Comparison of ENCODE assay signal across 1 cellular context in the genomic region with DNA sequence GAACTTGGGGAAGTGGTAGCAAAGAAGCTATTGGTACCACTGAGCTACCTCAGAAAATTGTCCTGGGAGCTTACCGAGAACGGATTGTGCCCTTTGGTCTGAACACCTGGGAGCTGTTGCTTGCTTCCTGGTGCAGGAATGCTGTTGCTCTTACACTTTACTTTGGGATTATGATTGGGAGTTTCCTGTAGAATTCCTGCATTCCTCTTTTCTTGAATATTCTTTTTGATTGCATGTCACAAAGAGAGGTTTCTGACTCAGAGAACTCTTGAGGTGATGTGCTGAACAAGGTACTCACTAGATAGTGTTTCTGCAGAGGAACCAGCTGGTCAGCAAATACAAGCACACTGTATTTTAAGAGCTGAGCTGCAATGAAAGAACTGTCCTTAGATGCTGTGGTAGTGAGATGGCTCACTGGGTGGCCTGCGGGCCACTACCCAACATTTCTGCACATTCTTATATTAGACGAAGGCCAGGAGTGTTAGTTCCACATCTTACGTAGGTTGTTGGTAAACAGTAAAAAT.
TF ChIP-seq lines count a peak whose summit lies in the region.

No MANE protein-coding gene starts in this region.

TF ChIP-seq in SK-N-SH treated with all-trans-retinoic acid at 6 μM for 48 hours, 23 proteins besides CTCF, POLR2A, EP300 and RAD21 (continued from another document):
- TF ChIP-seq, protein P1, sequence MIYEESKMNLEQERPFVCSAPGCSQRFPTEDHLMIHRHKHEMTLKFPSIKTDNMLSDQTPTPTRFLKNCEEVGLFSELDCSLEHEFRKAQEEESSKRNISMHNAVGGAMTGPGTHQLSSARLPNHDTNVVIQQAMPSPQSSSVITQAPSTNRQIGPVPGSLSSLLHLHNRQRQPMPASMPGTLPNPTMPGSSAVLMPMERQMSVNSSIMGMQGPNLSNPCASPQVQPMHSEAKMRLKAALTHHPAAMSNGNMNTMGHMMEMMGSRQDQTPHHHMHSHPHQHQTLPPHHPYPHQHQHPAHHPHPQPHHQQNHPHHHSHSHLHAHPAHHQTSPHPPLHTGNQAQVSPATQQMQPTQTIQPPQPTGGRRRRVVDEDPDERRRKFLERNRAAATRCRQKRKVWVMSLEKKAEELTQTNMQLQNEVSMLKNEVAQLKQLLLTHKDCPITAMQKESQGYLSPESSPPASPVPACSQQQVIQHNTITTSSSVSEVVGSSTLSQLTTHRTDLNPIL (CRISPR knock-in tag; IDR thresholded peaks at IDR 0.05; ENCODE audit: low read depth) = no peak
- TF ChIP-seq GLIS3 (CRISPR knock-in tag; IDR thresholded peaks at IDR 0.05) = no peak
- TF ChIP-seq, protein P2, sequence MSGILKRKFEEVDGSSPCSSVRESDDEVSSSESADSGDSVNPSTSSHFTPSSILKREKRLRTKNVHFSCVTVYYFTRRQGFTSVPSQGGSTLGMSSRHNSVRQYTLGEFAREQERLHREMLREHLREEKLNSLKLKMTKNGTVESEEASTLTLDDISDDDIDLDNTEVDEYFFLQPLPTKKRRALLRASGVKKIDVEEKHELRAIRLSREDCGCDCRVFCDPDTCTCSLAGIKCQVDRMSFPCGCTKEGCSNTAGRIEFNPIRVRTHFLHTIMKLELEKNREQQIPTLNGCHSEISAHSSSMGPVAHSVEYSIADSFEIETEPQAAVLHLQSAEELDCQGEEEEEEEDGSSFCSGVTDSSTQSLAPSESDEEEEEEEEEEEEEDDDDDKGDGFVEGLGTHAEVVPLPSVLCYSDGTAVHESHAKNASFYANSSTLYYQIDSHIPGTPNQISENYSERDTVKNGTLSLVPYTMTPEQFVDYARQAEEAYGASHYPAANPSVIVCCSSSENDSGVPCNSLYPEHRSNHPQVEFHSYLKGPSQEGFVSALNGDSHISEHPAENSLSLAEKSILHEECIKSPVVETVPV (CRISPR knock-in tag; IDR thresholded peaks at IDR 0.05) = no peak
- no peak for TF ChIP-seq OSR1 (CRISPR knock-in tag; IDR thresholded peaks at IDR 0.05)
- no peak for TF ChIP-seq ZNF70 (CRISPR knock-in tag; IDR thresholded peaks at IDR 0.05)
- TF ChIP-seq, protein P3, sequence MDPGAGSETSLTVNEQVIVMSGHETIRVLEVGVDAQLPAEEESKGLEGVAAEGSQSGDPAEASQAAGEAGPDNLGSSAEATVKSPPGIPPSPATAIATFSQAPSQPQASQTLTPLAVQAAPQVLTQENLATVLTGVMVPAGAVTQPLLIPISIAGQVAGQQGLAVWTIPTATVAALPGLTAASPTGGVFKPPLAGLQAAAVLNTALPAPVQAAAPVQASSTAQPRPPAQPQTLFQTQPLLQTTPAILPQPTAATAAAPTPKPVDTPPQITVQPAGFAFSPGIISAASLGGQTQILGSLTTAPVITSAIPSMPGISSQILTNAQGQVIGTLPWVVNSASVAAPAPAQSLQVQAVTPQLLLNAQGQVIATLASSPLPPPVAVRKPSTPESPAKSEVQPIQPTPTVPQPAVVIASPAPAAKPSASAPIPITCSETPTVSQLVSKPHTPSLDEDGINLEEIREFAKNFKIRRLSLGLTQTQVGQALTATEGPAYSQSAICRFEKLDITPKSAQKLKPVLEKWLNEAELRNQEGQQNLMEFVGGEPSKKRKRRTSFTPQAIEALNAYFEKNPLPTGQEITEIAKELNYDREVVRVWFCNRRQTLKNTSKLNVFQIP (CRISPR knock-in tag; IDR thresholded peaks at IDR 0.05; ENCODE audit: borderline replicate concordance, low read depth) = no peak
- TF ChIP-seq, protein P4, sequence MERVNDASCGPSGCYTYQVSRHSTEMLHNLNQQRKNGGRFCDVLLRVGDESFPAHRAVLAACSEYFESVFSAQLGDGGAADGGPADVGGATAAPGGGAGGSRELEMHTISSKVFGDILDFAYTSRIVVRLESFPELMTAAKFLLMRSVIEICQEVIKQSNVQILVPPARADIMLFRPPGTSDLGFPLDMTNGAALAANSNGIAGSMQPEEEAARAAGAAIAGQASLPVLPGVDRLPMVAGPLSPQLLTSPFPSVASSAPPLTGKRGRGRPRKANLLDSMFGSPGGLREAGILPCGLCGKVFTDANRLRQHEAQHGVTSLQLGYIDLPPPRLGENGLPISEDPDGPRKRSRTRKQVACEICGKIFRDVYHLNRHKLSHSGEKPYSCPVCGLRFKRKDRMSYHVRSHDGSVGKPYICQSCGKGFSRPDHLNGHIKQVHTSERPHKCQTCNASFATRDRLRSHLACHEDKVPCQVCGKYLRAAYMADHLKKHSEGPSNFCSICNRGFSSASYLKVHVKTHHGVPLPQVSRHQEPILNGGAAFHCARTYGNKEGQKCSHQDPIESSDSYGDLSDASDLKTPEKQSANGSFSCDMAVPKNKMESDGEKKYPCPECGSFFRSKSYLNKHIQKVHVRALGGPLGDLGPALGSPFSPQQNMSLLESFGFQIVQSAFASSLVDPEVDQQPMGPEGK (CRISPR knock-in tag; IDR thresholded peaks at IDR 0.05; ENCODE audit: borderline replicate concordance) = no peak
- TF ChIP-seq, protein P5, sequence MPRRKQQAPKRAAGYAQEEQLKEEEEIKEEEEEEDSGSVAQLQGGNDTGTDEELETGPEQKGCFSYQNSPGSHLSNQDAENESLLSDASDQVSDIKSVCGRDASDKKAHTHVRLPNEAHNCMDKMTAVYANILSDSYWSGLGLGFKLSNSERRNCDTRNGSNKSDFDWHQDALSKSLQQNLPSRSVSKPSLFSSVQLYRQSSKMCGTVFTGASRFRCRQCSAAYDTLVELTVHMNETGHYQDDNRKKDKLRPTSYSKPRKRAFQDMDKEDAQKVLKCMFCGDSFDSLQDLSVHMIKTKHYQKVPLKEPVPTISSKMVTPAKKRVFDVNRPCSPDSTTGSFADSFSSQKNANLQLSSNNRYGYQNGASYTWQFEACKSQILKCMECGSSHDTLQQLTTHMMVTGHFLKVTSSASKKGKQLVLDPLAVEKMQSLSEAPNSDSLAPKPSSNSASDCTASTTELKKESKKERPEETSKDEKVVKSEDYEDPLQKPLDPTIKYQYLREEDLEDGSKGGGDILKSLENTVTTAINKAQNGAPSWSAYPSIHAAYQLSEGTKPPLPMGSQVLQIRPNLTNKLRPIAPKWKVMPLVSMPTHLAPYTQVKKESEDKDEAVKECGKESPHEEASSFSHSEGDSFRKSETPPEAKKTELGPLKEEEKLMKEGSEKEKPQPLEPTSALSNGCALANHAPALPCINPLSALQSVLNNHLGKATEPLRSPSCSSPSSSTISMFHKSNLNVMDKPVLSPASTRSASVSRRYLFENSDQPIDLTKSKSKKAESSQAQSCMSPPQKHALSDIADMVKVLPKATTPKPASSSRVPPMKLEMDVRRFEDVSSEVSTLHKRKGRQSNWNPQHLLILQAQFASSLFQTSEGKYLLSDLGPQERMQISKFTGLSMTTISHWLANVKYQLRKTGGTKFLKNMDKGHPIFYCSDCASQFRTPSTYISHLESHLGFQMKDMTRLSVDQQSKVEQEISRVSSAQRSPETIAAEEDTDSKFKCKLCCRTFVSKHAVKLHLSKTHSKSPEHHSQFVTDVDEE (CRISPR knock-in tag; IDR thresholded peaks at IDR 0.05) = no peak
- TF ChIP-seq BACH2 (CRISPR knock-in tag; IDR thresholded peaks at IDR 0.05; ENCODE audit: borderline replicate concordance) = no peak
- TF ChIP-seq ZC3H10 (CRISPR knock-in tag; IDR thresholded peaks at IDR 0.05) = no peak
- no peak for TF ChIP-seq TOX (CRISPR knock-in tag; IDR thresholded peaks at IDR 0.05; ENCODE audit: borderline replicate concordance)
- TF ChIP-seq TCF4 (CRISPR knock-in tag; IDR thresholded peaks at IDR 0.05; ENCODE audit: borderline replicate concordance) = no peak
